In genomic region chr19:6276447-6276846, GRCh38 we compare ENCODE assay signal across 12 cellular contexts. TPM values are rescaled to one million over a fixed set of nuclear protein-coding genes. Genes with fewer than 3 reads are reported as not detected.
DNase-seq lines count a peak whose midpoint lies in the region; ATAC-seq and TF ChIP-seq lines count a peak whose summit lies in the region.
"Had no signal": no experiment of that assay in that cellular context is flagged by ENCODE, and none has a peak within 500 bp of the region (broad histone marks: within the 10 kb centered on the region; RNA-seq: fewer than 3 reads in every experiment).

No MANE protein-coding gene starts in this region.

- peaks cover 5% of the 10 kb centered on the region for H3K36me3 Mint-ChIP-seq in T-helper 2 cell treated with Interferon-gamma antibody and Interleukin-4, amounts not matched to agents 5 μg/mL and 100 μg/mL, for 36 hours (ENCODE audit: low read depth)

- H3K27me3 ChIP-seq in tibial artery, result no peaks in the 10 kb centered on the region

- intact Hi-C loops in lower leg skin (cut with DNase I; ENCODE audit: low total_unique reads), result loop anchor here (5.0 kb wide), 1 partner anchor 219 kb away; no protein-coding TSS in a partner anchor
- intact Hi-C loops in tibial artery (cut with DNase I; ENCODE audit: low total_unique reads), result no loop called here

- H3K4me3 Mint-ChIP-seq in T-helper 2 cell treated with Interferon-gamma antibody and Interleukin-4, amounts not matched to agents 5 μg/mL and 100 μg/mL, for 36 hours, result peak overlapping the region; percentile 14
- H3K4me3 Mint-ChIP-seq: memory B cell; stimulated activated memory B cell treated with anti-CD40 and anti-IgM and Interleukin-4, amounts not matched to agents 10 μg/mL and 1 μg/mL and 100 μg/mL, for 72 hours had no signal

- no peak overlapping the region for H3K4me3 ChIP-seq in astrocyte of the spinal cord (ENCODE audit: low read depth, low read length)
- H3K4me3 ChIP-seq in lower leg skin (ENCODE audit: low read depth, poor library complexity, severe bottlenecking), result no peak overlapping the region
- peak overlapping the region in 1 of 2 donors; percentile 2 for H3K4me3 ChIP-seq in tibial artery

- peak overlapping the region; percentile 79 to 82 for H3K27ac ChIP-seq in tibial artery

- H3K9me3 Mint-ChIP-seq in T-helper 2 cell treated with Interferon-gamma antibody and Interleukin-4, amounts not matched to agents 5 μg/mL and 100 μg/mL, for 36 hours, result no peaks in the 10 kb centered on the region
- H3K9me3 Mint-ChIP-seq: memory B cell; stimulated activated memory B cell treated with anti-CD40 and anti-IgM and Interleukin-4, amounts not matched to agents 10 μg/mL and 1 μg/mL and 100 μg/mL, for 72 hours had no signal

- no peak for DNase-seq in T-helper 2 cell treated with Interferon-gamma antibody and Interleukin-4, amounts not matched to agents 5 μg/mL and 100 μg/mL, for 36 hours (ENCODE audit: low spot score)
- DNase-seq in T-helper 2 cell (no peak), astrocyte of the spinal cord (ENCODE audit: low read depth, low spot score) (peak; percentile 59), lower leg skin (ENCODE audit: low spot score in 2 of 2) (peak; percentile 80 to 95), tibial artery (peak; percentile 88 to 89)
- no peak for DNase-seq in stimulated activated CD4-positive, alpha-beta T cell treated with anti-CD3 and anti-CD28 coated beads, Interleukin-4, amount 100 ng/mL, for 24 hours
- DNase-seq in activated T-cell treated with anti-CD3 and anti-CD28 coated beads, Interleukin-2, amount 50 U/mL, for 48 hours, result no peak
- DNase-seq: activated naive CD4-positive, alpha-beta T cell treated with Interleukin-2 at 50 U/mL for 16 hours; PC-3 had no signal

- ATAC-seq in GM21786 (IDR thresholded peaks at IDR 0.05; ENCODE audit: unreplicated experiment), result no peak
- ATAC-seq: PC-3; stimulated activated memory B cell treated with anti-CD40 and anti-IgM and Interleukin-4, amounts not matched to agents 10 μg/mL and 1 μg/mL and 100 μg/mL, for 72 hours had no signal

- 47 to 50% methylated on average over 12 of the region's 12 CpGs for WGBS in lower leg skin, 2 donors

- no peaks in the 10 kb centered on the region for H3K36me3 ChIP-seq in tibial artery

- peaks cover 5 to 81% (median 75%) of the 10 kb centered on the region in 4 donors for H3K4me1 ChIP-seq in tibial artery

- H3K4me1 Mint-ChIP-seq in T-helper 2 cell treated with Interferon-gamma antibody and Interleukin-4, amounts not matched to agents 5 μg/mL and 100 μg/mL, for 36 hours (ENCODE audit: low read depth), result peaks cover 30% of the 10 kb centered on the region

- no peak for TF ChIP-seq POLR2A in lower leg skin (IDR thresholded peaks at IDR 0.05)

- H3K9me3 ChIP-seq in tibial artery, result no peaks in the 10 kb centered on the region

- H3K27me3 Mint-ChIP-seq in T-helper 2 cell treated with Interferon-gamma antibody and Interleukin-4, amounts not matched to agents 5 μg/mL and 100 μg/mL, for 36 hours (ENCODE audit: low read depth), result no peaks in the 10 kb centered on the region
- H3K27me3 Mint-ChIP-seq: memory B cell; stimulated activated memory B cell treated with anti-CD40 and anti-IgM and Interleukin-4, amounts not matched to agents 10 μg/mL and 1 μg/mL and 100 μg/mL, for 72 hours had no signal

- TF ChIP-seq CTCF in astrocyte of the spinal cord (IDR thresholded peaks at IDR 0.05; ENCODE audit: low read depth, low read length) (no peak), lower leg skin (IDR thresholded peaks at IDR 0.05) (no peak), tibial artery (IDR thresholded peaks at IDR 0.05) (no peak)

- no peak overlapping the region for H3K27ac Mint-ChIP-seq in T-helper 2 cell treated with Interferon-gamma antibody and Interleukin-4, amounts not matched to agents 5 μg/mL and 100 μg/mL, for 36 hours
- H3K27ac Mint-ChIP-seq: memory B cell; stimulated activated memory B cell treated with anti-CD40 and anti-IgM and Interleukin-4, amounts not matched to agents 10 μg/mL and 1 μg/mL and 100 μg/mL, for 72 hours had no signal

- in situ Hi-C loops in astrocyte of the spinal cord (cut with HindIII; ENCODE audit: low sequenced_read_pairs), result loop anchor here (10.0 kb wide), 1 partner anchor 52 kb away; no protein-coding TSS in a partner anchor

RNA-seq across cellular contexts. Expression of gene MLLT1, which starts 3.3 kb away (rescaled TPM):
- total RNA-seq in lower leg skin, result 10 to 100 TPM; 16.9 to 25.8 (median 24.3) TPM

RNA-seq across cellular contexts. Expression of gene ACER1, which starts 57.0 kb away (rescaled TPM):
- total RNA-seq in lower leg skin, result 100 to 1,000 TPM in 1 of 4 donors, 10 to 100 TPM in 3; 56.9 to 135 (median 86.2) TPM
- total RNA-seq: PC-3 had no signal

Comparison
In these comparisons a context has a peak if more than half of its experiments do, and no peak if none do; other contexts are left out.
1. DNase-seq: peak in astrocyte of the spinal cord (single experiment), lower leg skin (2 of 2) and tibial artery (2 of 2); none in T-helper 2 cell treated with Interferon-gamma antibody and Interleukin-4, amounts not matched to agents 5 μg/mL and 100 μg/mL, for 36 hours (single experiment), T-helper 2 cell (0 of 5), stimulated activated CD4-positive, alpha-beta T cell treated with anti-CD3 and anti-CD28 coated beads, Interleukin-4, amount 100 ng/mL, for 24 hours (single experiment) and activated T-cell treated with anti-CD3 and anti-CD28 coated beads, Interleukin-2, amount 50 U/mL, for 48 hours (0 of 2).